ENCODE assay signal across 12 cellular contexts in genomic region chr6:15363523-15364400, GRCh38.
DNase-seq lines count a peak whose midpoint lies in the region; ATAC-seq and TF ChIP-seq lines count a peak whose summit lies in the region.
"Had no signal": no experiment of that assay in that cellular context is flagged by ENCODE, and none has a peak within 500 bp of the region (broad histone marks: within the 10 kb centered on the region; RNA-seq: fewer than 3 reads in every experiment).

No MANE protein-coding gene starts in this region.

- no peak overlapping the region for H3K4me2 ChIP-seq in Karpas-422 (ENCODE audit: low read depth, low read length, poor library complexity, severe bottlenecking)

- H3K4me1 ChIP-seq in esophagus muscularis mucosa (peaks cover 33 to 47% (median 36%) of the 10 kb centered on the region in 4 donors), Karpas-422 (ENCODE audit: low read length) (peaks cover 3% of the 10 kb centered on the region; the same call in 1 of the 2 replicates)

- 74% methylated on average over 9 of the region's 9 CpGs for WGBS in esophagus muscularis mucosa

- H3K36me3 ChIP-seq in esophagus muscularis mucosa (no peaks in the 10 kb centered on the region), Karpas-422 (ENCODE audit: insufficient read depth, low read length) (no peaks in the 10 kb centered on the region)
- H3K36me3 ChIP-seq: thyroid gland had no signal

- TF ChIP-seq CTCF in GM12874 (IDR thresholded peaks at IDR 0.05; ENCODE audit: insufficient read depth, low read depth, low read length), result 0 out of 2 replicates have a peak, but pooled peaks have one; percentile 1
- no peak for TF ChIP-seq CTCF in GM20000 (IDR thresholded peaks at IDR 0.05; ENCODE audit: extremely low read depth, missing control alignments)
- no peak for TF ChIP-seq CTCF in esophagus muscularis mucosa (IDR thresholded peaks at IDR 0.05)

- H3K9me2 ChIP-seq in Karpas-422 (replicated peaks; ENCODE audit: insufficient read depth, low read length), result no peaks in the 10 kb centered on the region

- no peak overlapping the region for H3K9ac ChIP-seq in Karpas-422 (ENCODE audit: low read length)

- no peaks in the 10 kb centered on the region for H3K79me2 ChIP-seq in Karpas-422 (ENCODE audit: low read length)

- H3K9me3 ChIP-seq in esophagus muscularis mucosa (no peaks in the 10 kb centered on the region), Karpas-422 (ENCODE audit: low read length) (no peaks in the 10 kb centered on the region)
- H3K9me3 ChIP-seq: thyroid gland had no signal

- peak; percentile 46 for DNase-seq in GM20000 (ENCODE audit: low spot score)
- DNase-seq in medulla oblongata (ENCODE audit: extremely low spot score), result peak; percentile 50
- DNase-seq in esophagus muscularis mucosa (ENCODE audit: extremely low spot score), result no peak
- DNase-seq in GM19240 (ENCODE audit: insufficient read length, low spot score), result no peak
- no peak for DNase-seq in Karpas-422
- DNase-seq: amniotic stem cell, hippocampal formation, thyroid gland had no signal

- intact Hi-C loops in esophagus muscularis mucosa (cut with DNase I), result no loop called here

- no peak overlapping the region for H3K4me3 ChIP-seq in esophagus muscularis mucosa
- H3K4me3 ChIP-seq in Karpas-422 (ENCODE audit: low read length), result no peak overlapping the region
- H3K4me3 ChIP-seq: thyroid gland had no signal

- H3K27me3 ChIP-seq in esophagus muscularis mucosa (no peaks in the 10 kb centered on the region), Karpas-422 (ENCODE audit: low read length) (no peaks in the 10 kb centered on the region)
- H3K27me3 ChIP-seq: thyroid gland had no signal

- H3K27ac ChIP-seq in esophagus muscularis mucosa (replicated peaks in 1 of 4), result peak overlapping the region in 1 of 4 donors; percentile 12
- H3K27ac ChIP-seq in Karpas-422 (ENCODE audit: low read length), result no peak overlapping the region
- H3K27ac ChIP-seq: thyroid gland had no signal

- peak; percentile 53 for ATAC-seq in HG03571 (IDR thresholded peaks at IDR 0.05; ENCODE audit: unreplicated experiment)
- ATAC-seq in GM19395 (IDR thresholded peaks at IDR 0.05; ENCODE audit: unreplicated experiment), result no peak
- ATAC-seq: Right ventricle myocardium inferior had no signal

- TF ChIP-seq POLR2A in esophagus muscularis mucosa (IDR thresholded peaks at IDR 0.05; ENCODE audit: low read depth), result no peak

- H4K20me1 ChIP-seq in Karpas-422 (ENCODE audit: insufficient read depth, low read depth, low read length), result peaks cover 76% of the 10 kb centered on the region

- no peak for TF ChIP-seq EP300 in esophagus muscularis mucosa (IDR thresholded peaks at IDR 0.05)

- H2AFZ ChIP-seq in Karpas-422 (ENCODE audit: low read length), result no peak overlapping the region

Comparison
In these comparisons a context has a peak if more than half of its experiments do, and no peak if none do; other contexts are left out.
1. DNase-seq: peak in GM20000 (single experiment) and medulla oblongata (single experiment); none in esophagus muscularis mucosa (single experiment), GM19240 (single experiment) and Karpas-422 (single experiment).